12 cellular contexts compared by ENCODE assay signal in the genomic region with DNA sequence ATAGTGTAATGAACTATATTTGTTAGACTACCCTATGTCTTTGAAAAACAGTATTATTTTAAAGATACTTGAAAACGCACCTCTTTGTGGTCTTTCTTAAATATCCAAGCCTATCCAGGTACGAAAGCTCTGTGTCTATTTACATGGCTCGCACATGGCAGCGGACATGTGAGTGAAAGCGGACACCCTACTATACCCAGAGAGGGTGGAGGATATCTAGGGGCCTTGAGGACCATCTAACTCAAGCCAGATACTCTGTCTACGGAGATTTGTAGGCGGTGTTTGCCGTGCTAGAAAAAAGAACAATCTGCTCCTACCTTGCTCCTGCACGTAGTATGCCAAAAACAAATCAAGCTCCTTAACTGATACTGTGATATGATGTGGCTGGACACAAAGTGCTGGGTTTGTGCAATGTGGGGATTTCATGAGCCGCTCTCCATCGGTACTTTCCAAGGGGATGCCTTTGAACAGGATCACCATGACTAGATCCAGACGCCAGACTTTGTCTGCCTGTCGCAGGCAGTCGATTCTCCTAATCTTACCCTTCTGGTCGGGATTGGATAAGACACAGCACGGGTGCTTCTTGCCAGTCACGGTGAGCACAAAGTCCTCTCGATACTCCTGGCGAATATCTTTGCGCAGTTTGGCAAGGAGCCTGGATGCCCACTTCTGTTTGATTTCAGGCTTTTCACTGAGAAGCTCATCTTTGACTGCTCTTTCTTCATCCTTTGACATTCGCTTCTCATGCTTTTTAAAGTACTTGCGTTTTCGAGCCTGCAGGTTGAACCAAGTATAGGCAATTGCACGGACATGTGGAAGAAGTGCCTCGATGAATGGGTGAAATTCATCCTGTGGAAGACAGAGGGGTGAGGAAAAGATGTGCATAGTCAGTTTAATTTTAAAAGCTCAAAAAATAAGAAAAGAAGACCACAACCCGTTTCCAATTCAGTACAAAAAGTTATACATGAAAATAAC. TPM values are rescaled to one million over a fixed set of nuclear protein-coding genes. Genes with fewer than 3 reads are reported as not detected.
DNase-seq lines count a peak whose midpoint lies in the region; ATAC-seq and TF ChIP-seq lines count a peak whose summit lies in the region.
"Had no signal": no experiment of that assay in that cellular context is flagged by ENCODE, and none has a peak within 500 bp of the region (broad histone marks: within the 10 kb centered on the region; RNA-seq: fewer than 3 reads in every experiment).

No MANE protein-coding gene starts in this region.

- ATAC-seq in omental fat pad (ENCODE audit: low FRiP score) (peak; percentile 44), HG02588 (IDR thresholded peaks at IDR 0.05; ENCODE audit: unreplicated experiment) (no peak)
- ATAC-seq in naive thymus-derived CD8-positive, alpha-beta T cell: no peak
- ATAC-seq: activated CD4-positive, CD25-positive, alpha-beta regulatory T cell treated with anti-CD3 and anti-CD28 coated beads, Interleukin-2, amount 50 U/mL, for 24 hours had no signal

- no TSS peak for BruUV-seq in Calu3 (replicated peaks; lab: Mats Ljungman, UMichigan)

- H3K27ac ChIP-seq in angular gyrus (ENCODE audit: low read depth, low read length): peak overlapping the region; percentile 29

- no peak for DNase-seq in Calu3
- peak; percentile 60 for DNase-seq in globus pallidus (ENCODE audit: low spot score)
- no peak for DNase-seq in omental fat pad (ENCODE audit: low spot score)
- DNase-seq in DMS53 (lab: John Stamatoyannopoulos, UW): no peak
- no peak for DNase-seq in naive thymus-derived CD8-positive, alpha-beta T cell
- no peak for DNase-seq in NCI-H1092 (lab: John Stamatoyannopoulos, UW)
- DNase-seq: EL, left lung, NCI-H2107 had no signal

- no peaks in the 10 kb centered on the region for H3K27me3 Mint-ChIP-seq in Calu3 (ENCODE audit: unreplicated experiment)
- peaks cover 18 to 55% (median 40%) of the 10 kb centered on the region in 5 donors for H3K27me3 Mint-ChIP-seq in naive thymus-derived CD8-positive, alpha-beta T cell

- H3K9me3 Mint-ChIP-seq in Calu3 (ENCODE audit: low read depth, unreplicated experiment): no peaks in the 10 kb centered on the region
- peaks cover 0 to 9% (median 0%) of the 10 kb centered on the region in 9 donors for H3K9me3 Mint-ChIP-seq in naive thymus-derived CD8-positive, alpha-beta T cell

- H3K27ac Mint-ChIP-seq in Calu3 (ENCODE audit: unreplicated experiment): peak overlapping the region; percentile 54
- no peak overlapping the region for H3K27ac Mint-ChIP-seq in naive thymus-derived CD8-positive, alpha-beta T cell

- H3K4me1 Mint-ChIP-seq in Calu3 (ENCODE audit: low read depth, unreplicated experiment): peaks cover 31% of the 10 kb centered on the region
- no peaks in the 10 kb centered on the region for H3K4me1 Mint-ChIP-seq in naive thymus-derived CD8-positive, alpha-beta T cell

- peaks cover 33% of the 10 kb centered on the region for H3K36me3 Mint-ChIP-seq in Calu3 (ENCODE audit: insufficient read depth, unreplicated experiment)
- H3K36me3 Mint-ChIP-seq in naive thymus-derived CD8-positive, alpha-beta T cell: no peaks in the 10 kb centered on the region

- intact Hi-C loops in Calu3 (cut with micrococcal nuclease; ENCODE audit: unreplicated experiment): loop anchor here (5.0 to 10.0 kb wide), 3 partner anchors 52 to 210 kb away; no protein-coding TSS in a partner anchor

- CTCF ChIA-PET in Calu3 (lab: Charles Lee): interaction anchor here (0.5 kb wide), 1 partner anchor 36 kb away, joined by 5 read pairs; no protein-coding TSS in a partner anchor

- POLR2A ChIA-PET in naive thymus-derived CD8-positive, alpha-beta T cell (lab: Charles Lee): no interaction called here

- no peak overlapping the region for H3K4me3 Mint-ChIP-seq in Calu3 (ENCODE audit: low read depth, unreplicated experiment)
- H3K4me3 Mint-ChIP-seq in naive thymus-derived CD8-positive, alpha-beta T cell: no peak overlapping the region

- TF ChIP-seq CTCF in Calu3 (IDR thresholded peaks at IDR 0.05; ENCODE audit: unreplicated experiment) (no peak), omental fat pad (IDR thresholded peaks at IDR 0.05) (no peak)

RNA-seq across cellular contexts. Expression of a gene that starts 7.0 kb away (rescaled TPM):
- 75.8 and 76.2 TPM in 2 replicates for total RNA-seq in Calu3 (2022)
- 100 to 1,000 TPM in 3 of 4 donors, 10 to 100 TPM in 1; 55.1 to 265 (median 106) TPM for total RNA-seq in omental fat pad
- total RNA-seq in naive thymus-derived CD8-positive, alpha-beta T cell: not detected
- polyA plus RNA-seq in naive thymus-derived CD8-positive, alpha-beta T cell: under 1 TPM in 1 of 3 donors, not detected in 2; 0.22 TPM

Comparison
In these comparisons a context has a peak if more than half of its experiments do, and no peak if none do; other contexts are left out.
1. RNA of a gene that starts 7.0 kb away (total RNA-seq): 55.1 to 265 TPM in omental fat pad and 75.8 to 76.2 TPM in Calu3; not detected in naive thymus-derived CD8-positive, alpha-beta T cell; every median in the first group is over 10 times any median in the second.